ENCODE assay signal across 22 cellular contexts in genomic region chr12:132089407-132089910, GRCh38.
"Had no signal": no experiment of that assay in that cellular context is flagged by ENCODE, and none has a peak within 500 bp of the region (broad histone marks: within the 10 kb centered on the region; RNA-seq: fewer than 3 reads in every experiment).

No MANE protein-coding gene starts in this region.

- H3K4me3 ChIP-seq: mucosa of descending colon, thyroid gland had no signal

- H3K27me3 Mint-ChIP-seq: activated CD4-positive, alpha-beta T cell treated with anti-CD3 and anti-CD28 coated beads, Interleukin-2, amount 10 ng/mL, durations not matched to agents 24 days and 14 days; activated CD8-positive, alpha-beta memory T cell treated with anti-CD3 and anti-CD28 coated beads, Interleukin-2, amount 10 ng/mL, durations not matched to agents 7 days and 5 days; activated CD8-positive, alpha-beta T cell treated with anti-CD3 and anti-CD28 coated beads for 36 hours; activated naive CD8-positive, alpha-beta T cell treated with anti-CD3 and anti-CD28 coated beads, Interleukin-2, amount 50 U/mL, for 24 hours; stimulated activated naive CD8-positive, alpha-beta T cell treated with anti-CD3 and anti-CD28 coated beads, Interleukin-15, Interleukin-2, amounts not matched to agents 100 ng/mL and 50 ng/mL, for 24 hours had no signal

- FAIRE-seq: colon, keratinocyte had no signal

- H3K79me2 ChIP-seq: parathyroid adenoma had no signal

- H3K9me3 Mint-ChIP-seq: activated CD4-positive, alpha-beta T cell treated with anti-CD3 and anti-CD28 coated beads, Interleukin-2, amount 10 ng/mL, durations not matched to agents 24 days and 14 days; activated CD8-positive, alpha-beta T cell treated with anti-CD3 and anti-CD28 coated beads for 36 hours; activated naive CD8-positive, alpha-beta T cell treated with anti-CD3 and anti-CD28 coated beads, Interleukin-2, amount 50 U/mL, for 24 hours; stimulated activated naive CD8-positive, alpha-beta T cell treated with anti-CD3 and anti-CD28 coated beads, Interleukin-15, Interleukin-2, amounts not matched to agents 100 ng/mL and 50 ng/mL, for 24 hours had no signal

- ATAC-seq: activated CD4-positive, CD25-positive, alpha-beta regulatory T cell treated with anti-CD3 and anti-CD28 coated beads, Interleukin-2, amount 50 U/mL, for 24 hours; activated CD8-positive, alpha-beta memory T cell treated with anti-CD3 and anti-CD28 coated beads, Interleukin-2, amount 10 ng/mL, durations not matched to agents 7 days and 5 days; activated CD8-positive, alpha-beta T cell treated with anti-CD3 and anti-CD28 coated beads for 36 hours; activated naive CD8-positive, alpha-beta T cell treated with anti-CD3 and anti-CD28 coated beads, Interleukin-2, amount 50 U/mL, for 24 hours; foreskin keratinocyte; left colon; mucosa of descending colon; right cardiac atrium had no signal

- H2AFZ ChIP-seq: parathyroid adenoma had no signal

- H3K9me3 ChIP-seq: mucosa of descending colon, thyroid gland had no signal

- H3K27ac Mint-ChIP-seq: activated CD4-positive, alpha-beta T cell treated with anti-CD3 and anti-CD28 coated beads, Interleukin-2, amount 10 ng/mL, durations not matched to agents 24 days and 14 days; activated CD8-positive, alpha-beta memory T cell treated with anti-CD3 and anti-CD28 coated beads, Interleukin-2, amount 10 ng/mL, durations not matched to agents 7 days and 5 days; activated CD8-positive, alpha-beta T cell treated with anti-CD3 and anti-CD28 coated beads for 36 hours; activated naive CD8-positive, alpha-beta T cell treated with anti-CD3 and anti-CD28 coated beads, Interleukin-2, amount 50 U/mL, for 24 hours; stimulated activated naive CD8-positive, alpha-beta T cell treated with anti-CD3 and anti-CD28 coated beads, Interleukin-15, Interleukin-2, amounts not matched to agents 100 ng/mL and 50 ng/mL, for 24 hours had no signal

- H3K4me3 Mint-ChIP-seq: activated CD4-positive, alpha-beta T cell treated with anti-CD3 and anti-CD28 coated beads, Interleukin-2, amount 10 ng/mL, durations not matched to agents 24 days and 14 days; activated CD8-positive, alpha-beta memory T cell treated with anti-CD3 and anti-CD28 coated beads, Interleukin-2, amount 10 ng/mL, durations not matched to agents 7 days and 5 days; activated CD8-positive, alpha-beta T cell treated with anti-CD3 and anti-CD28 coated beads for 36 hours; activated naive CD8-positive, alpha-beta T cell treated with anti-CD3 and anti-CD28 coated beads, Interleukin-2, amount 50 U/mL, for 24 hours; stimulated activated naive CD8-positive, alpha-beta T cell treated with anti-CD3 and anti-CD28 coated beads, Interleukin-15, Interleukin-2, amounts not matched to agents 100 ng/mL and 50 ng/mL, for 24 hours had no signal

- DNase-seq: activated CD4-positive, alpha-beta T cell treated with anti-CD3 and anti-CD28 coated beads, Interleukin-2, amount 10 ng/mL, durations not matched to agents 24 days and 14 days; activated CD8-positive, alpha-beta memory T cell treated with anti-CD3 and anti-CD28 coated beads, Interleukin-2, amount 10 ng/mL, durations not matched to agents 7 days and 5 days; activated CD8-positive, alpha-beta T cell treated with anti-CD3 and anti-CD28 coated beads for 36 hours; activated effector memory CD4-positive, alpha-beta T cell treated with anti-CD3 and anti-CD28 coated beads, Interleukin-2, amount 50 U/mL, for 16 hours; activated naive CD4-positive, alpha-beta T cell treated with anti-CD3 and anti-CD28 coated beads, Interleukin-2, amount 50 U/mL, for 16 hours; activated naive CD8-positive, alpha-beta T cell treated with anti-CD3 and anti-CD28 coated beads, Interleukin-2, amount 50 U/mL, for 24 hours; activated T-cell treated with anti-CD3 and anti-CD28 coated beads for 4 hours; foreskin keratinocyte; left colon; mesendoderm; mucosa of descending colon; nucleus accumbens; right cardiac atrium; stimulated activated CD4-positive, alpha-beta T cell treated with anti-CD3 and anti-CD28 coated beads, Interleukin-4, amount 100 ng/mL, for 4 hours; substantia nigra; T-helper 9 cell; thyroid gland had no signal

- H3K27ac ChIP-seq: foreskin keratinocyte, parathyroid adenoma, thyroid gland had no signal

- H3K27me3 ChIP-seq: foreskin keratinocyte, thyroid gland had no signal

- H3K9ac ChIP-seq: parathyroid adenoma had no signal

- H3K4me1 ChIP-seq: foreskin keratinocyte, parathyroid adenoma had no signal
